In genomic region chr1:188386161-188386560, GRCh38 we compare ENCODE assay signal across 1 cellular context.
A peak's percentile ranks its signal among the peaks of the same experiment; 100 is the strongest.
TF ChIP-seq lines count a peak whose summit lies in the region.

No MANE protein-coding gene starts in this region.

TF ChIP-seq in SK-N-SH treated with all-trans-retinoic acid at 6 μM for 48 hours, 23 proteins besides CTCF, POLR2A, EP300 and RAD21 (continued from another document):
- no peak; the same call in 1 of the 2 replicates for TF ChIP-seq TSHZ2 (CRISPR knock-in tag; IDR thresholded peaks at IDR 0.05)
- TF ChIP-seq TCF4 (CRISPR knock-in tag; IDR thresholded peaks at IDR 0.05; ENCODE audit: borderline replicate concordance): peak; percentile 99
- TF ChIP-seq ZFP3 (CRISPR knock-in tag; IDR thresholded peaks at IDR 0.05): no peak
- no peak for TF ChIP-seq PPARA (CRISPR knock-in tag; IDR thresholded peaks at IDR 0.05; ENCODE audit: borderline replicate concordance)
- 0 out of 2 replicates have a peak, but pooled peaks have one; percentile 69 for TF ChIP-seq POU6F1 (CRISPR knock-in tag; IDR thresholded peaks at IDR 0.05; ENCODE audit: borderline replicate concordance, low read depth)
- TF ChIP-seq ZC3H10 (CRISPR knock-in tag; IDR thresholded peaks at IDR 0.05): peak; percentile 92
- TF ChIP-seq ESRRG (CRISPR knock-in tag; IDR thresholded peaks at IDR 0.05): no peak
- TF ChIP-seq ARNTL (CRISPR knock-in tag; IDR thresholded peaks at IDR 0.05; ENCODE audit: borderline replicate concordance, low read depth): no peak
- peak; percentile 89; the same call in 1 of the 2 replicates for TF ChIP-seq CSRNP3 (CRISPR knock-in tag; IDR thresholded peaks at IDR 0.05)
- peak; percentile 83; the same call in 1 of the 2 replicates for TF ChIP-seq PATZ1 (CRISPR knock-in tag; IDR thresholded peaks at IDR 0.05; ENCODE audit: borderline replicate concordance)
- TF ChIP-seq ZNF8 (CRISPR knock-in tag; IDR thresholded peaks at IDR 0.05): 0 out of 2 replicates have a peak, but pooled peaks have one; percentile 36
- TF ChIP-seq RARB (CRISPR knock-in tag; IDR thresholded peaks at IDR 0.05): peak; percentile 86; the same call in 1 of the 2 replicates
TF ChIP-seq in SK-N-SH treated with all-trans-retinoic acid at 6 μM for 48 hours: peak in this region for 12.
